ENCODE assay signal across 8 cellular contexts in the genomic region with DNA sequence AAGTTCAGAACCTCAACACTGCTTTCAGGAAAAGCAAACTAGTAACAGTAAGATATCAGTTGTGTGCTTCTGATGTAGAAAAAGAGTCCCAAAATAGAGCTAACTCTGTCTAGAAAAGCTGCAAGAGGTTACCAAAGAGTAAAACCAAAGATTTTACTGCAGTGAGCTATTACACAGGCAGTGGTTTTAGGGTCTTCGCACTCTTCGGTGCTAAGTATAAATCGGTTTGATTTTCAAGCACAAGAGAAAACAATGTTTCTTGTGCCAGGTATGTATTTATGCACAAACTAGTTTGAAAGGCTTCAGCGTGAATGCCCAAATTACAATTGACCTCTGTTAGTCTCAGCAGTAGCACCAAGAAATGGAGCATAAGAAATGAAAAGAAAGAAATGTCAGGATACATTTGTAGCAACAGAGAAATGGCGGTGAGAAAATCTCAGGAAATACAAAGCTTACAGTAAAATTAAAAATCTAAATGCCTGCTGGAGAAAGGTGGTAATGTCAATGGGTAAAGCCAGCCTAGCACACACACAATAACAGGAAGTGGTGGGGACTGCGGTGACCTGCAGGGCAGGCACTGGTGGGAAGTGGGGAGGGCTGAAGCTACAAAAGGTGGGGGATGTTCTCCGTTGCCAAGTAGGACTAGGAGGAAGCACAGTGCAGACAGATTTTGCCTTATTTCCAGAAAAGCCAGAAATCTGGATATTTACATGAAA. TPM values are rescaled to one million over a fixed set of nuclear protein-coding genes. Genes with fewer than 3 reads are reported as not detected.
DNase-seq lines count a peak whose midpoint lies in the region; ATAC-seq and TF ChIP-seq lines count a peak whose summit lies in the region.

No MANE protein-coding gene starts in this region.

- H2AFZ ChIP-seq in OCI-LY7 (ENCODE audit: low read length), result peak overlapping the region; percentile 95

- CTCF ChIA-PET in OCI-LY7 (lab: Charles Lee; ENCODE audit: unreplicated experiment), result interaction anchor here (0.5 kb wide), 1 partner anchor 362 kb away, joined by 3 read pairs; no protein-coding TSS in a partner anchor

- H4K20me1 ChIP-seq in OCI-LY7 (ENCODE audit: insufficient read depth, low read length), result no peaks in the 10 kb centered on the region

- POLR2A ChIA-PET in OCI-LY7 (lab: Charles Lee), result interaction anchor here (0.7 to 1.6 kb wide), 8 partner anchors 9 to 361 kb away, joined by 3 to 6 read pairs (median 3); a partner anchor contains a TSS

- no peaks in the 10 kb centered on the region for H3K9me2 ChIP-seq in OCI-LY7 (ENCODE audit: insufficient read depth, low read length)

- peak overlapping the region; percentile 64 for H3K27ac ChIP-seq in OCI-LY7 (ENCODE audit: low read depth, low read length, poor library complexity, severe bottlenecking)
- no peak overlapping the region for H3K27ac ChIP-seq in tibial artery

- H3K9me3 ChIP-seq in OCI-LY7 (ENCODE audit: low read length) (no peaks in the 10 kb centered on the region), tibial artery (no peaks in the 10 kb centered on the region)

- no peaks in the 10 kb centered on the region for H3K79me2 ChIP-seq in OCI-LY7 (ENCODE audit: insufficient read depth, low read depth, low read length)

- H3K27me3 ChIP-seq in tibial artery, result no peaks in the 10 kb centered on the region

- TF ChIP-seq CTCF in OCI-LY7 (conservative IDR thresholded peaks at IDR 0.05; ENCODE audit: low read length) (0 out of 2 replicates have a peak, but pooled peaks have one; percentile 38), tibial artery (IDR thresholded peaks at IDR 0.05) (no peak)

- H3K4me3 ChIP-seq in OCI-LY7 (ENCODE audit: low read depth, low read length, poor library complexity, severe bottlenecking) (peak overlapping the region; percentile 16), tibial artery (no peak overlapping the region)

- peak overlapping the region; percentile 63 for H3K4me2 ChIP-seq in OCI-LY7 (ENCODE audit: low read length)

- DNase-seq in OCI-LY7 (ENCODE audit: low spot score) (peak; percentile 90), activated T-helper 1 cell treated with Interleukin-2 at 50 U/mL for 16 hours (ENCODE audit: low read depth) (peak; percentile 81), islet precursor cell (peak; percentile 79), tibial artery (no peak), NCI-H2196 (lab: John Stamatoyannopoulos, UW; ENCODE audit: unreplicated experiment) (no peak)
- DNase-seq in stimulated activated CD8-positive, alpha-beta memory T cell treated with anti-CD3 and anti-CD28 coated beads, Interleukin-2, amount 100 ng/mL, for 48 hours (ENCODE audit: low read depth in 2 of 2), result peak; percentile 53 to 55

- H3K4me1 ChIP-seq in OCI-LY7 (ENCODE audit: insufficient read depth, low read length, poor library complexity, severe bottlenecking), result peaks cover 24% of the 10 kb centered on the region
- peaks cover 0 to 8% (median 3%) of the 10 kb centered on the region in 4 donors for H3K4me1 ChIP-seq in tibial artery

- ATAC-seq in GM19023 (IDR thresholded peaks at IDR 0.05; ENCODE audit: unreplicated experiment) (peak; percentile 98), HG02973 (IDR thresholded peaks at IDR 0.05; ENCODE audit: unreplicated experiment) (peak; percentile 92)

- BruUV-seq in OCI-LY7 (replicated peaks; lab: Mats Ljungman, UMichigan), result no TSS peak

- intact Hi-C loops in OCI-LY7 (cut with micrococcal nuclease; ENCODE audit: unreplicated experiment) (no loop called here), tibial artery (cut with DNase I; ENCODE audit: low total_unique reads) (no loop called here)

- H3K36me3 ChIP-seq in OCI-LY7 (ENCODE audit: insufficient read depth, low read length) (no peaks in the 10 kb centered on the region), tibial artery (no peaks in the 10 kb centered on the region)

RNA-seq across cellular contexts. Expression of a gene that starts 18.0 kb away (rescaled TPM):
- total RNA-seq in OCI-LY7 (2014; rRNA removed; shearing (Covaris generic)), result 25.3 and 30.6 TPM in 2 replicates
- total RNA-seq in OCI-LY7 (2022), result 31.5 and 32.3 TPM in 2 replicates

Comparison
In these comparisons a context has a peak if more than half of its experiments do, and no peak if none do; other contexts are left out.
1. DNase-seq: peak in OCI-LY7 (single experiment), activated T-helper 1 cell treated with Interleukin-2 at 50 U/mL for 16 hours (single experiment), islet precursor cell (single experiment) and stimulated activated CD8-positive, alpha-beta memory T cell treated with anti-CD3 and anti-CD28 coated beads, Interleukin-2, amount 100 ng/mL, for 48 hours (2 of 2); none in tibial artery (0 of 2) and NCI-H2196 (single experiment).